In genomic region chr14:49975286-49975685, GRCh38 we compare ENCODE assay signal across 9 cellular contexts.
DNase-seq lines count a peak whose midpoint lies in the region; ATAC-seq and TF ChIP-seq lines count a peak whose summit lies in the region.
"Had no signal": no experiment of that assay in that cellular context is flagged by ENCODE, and none has a peak within 500 bp of the region (broad histone marks: within the 10 kb centered on the region; RNA-seq: fewer than 3 reads in every experiment).

No MANE protein-coding gene starts in this region.

- H3K36me3 Mint-ChIP-seq in CD4-positive, CD25-positive, alpha-beta regulatory T cell: peaks cover 6% of the 10 kb centered on the region

- no peaks in the 10 kb centered on the region for H3K27me3 Mint-ChIP-seq in CD4-positive, CD25-positive, alpha-beta regulatory T cell

- H3K36me3 ChIP-seq in CD4-positive, CD25-positive, alpha-beta regulatory T cell (ENCODE audit: control insufficient read depth, insufficient read depth, low read length): no peaks in the 10 kb centered on the region
- no peaks in the 10 kb centered on the region for H3K36me3 ChIP-seq in osteoblast (ENCODE audit: insufficient read depth, low read length)

- ATAC-seq in CD4-positive, CD25-positive, alpha-beta regulatory T cell (ENCODE audit: low read depth in 2 of 2): no peak
- no peak for ATAC-seq in GM21723 (IDR thresholded peaks at IDR 0.05; ENCODE audit: unreplicated experiment)

- H2AFZ ChIP-seq in osteoblast (ENCODE audit: low read length): no peak overlapping the region

- H3K4me1 ChIP-seq in CD4-positive, CD25-positive, alpha-beta regulatory T cell (ENCODE audit: control insufficient read depth, insufficient read depth, low read length, poor library complexity, severe bottlenecking): peaks cover 78% of the 10 kb centered on the region
- H3K4me1 ChIP-seq in osteoblast (ENCODE audit: insufficient read depth, low read length): peaks cover 59% of the 10 kb centered on the region

- CTCF ChIA-PET in HEK293T (lab: Yijun Ruan, JAX): interaction anchor here (1.2 kb wide), 1 partner anchor 113 kb away, joined by 4 read pairs; no protein-coding TSS in a partner anchor

- H3K4me3 Mint-ChIP-seq in CD4-positive, CD25-positive, alpha-beta regulatory T cell: no peak overlapping the region

- H3K4me3 ChIP-seq in CD4-positive, CD25-positive, alpha-beta regulatory T cell (ENCODE audit: low read depth, low read length): no peak overlapping the region
- H3K4me3 ChIP-seq in osteoblast (ENCODE audit: insufficient read depth, low read length): no peak overlapping the region

- H3K9me3 Mint-ChIP-seq in CD4-positive, CD25-positive, alpha-beta regulatory T cell: peaks cover 0 to 2% (median 0%) of the 10 kb centered on the region in 7 donors

- peak overlapping the region; percentile 56 for H3K27ac ChIP-seq in CD4-positive, CD25-positive, alpha-beta regulatory T cell (ENCODE audit: insufficient read depth, low read length, poor library complexity, severe bottlenecking)
- H3K27ac ChIP-seq in osteoblast (ENCODE audit: low read depth, low read length): peak overlapping the region; percentile 73

- H3K27ac Mint-ChIP-seq in CD4-positive, CD25-positive, alpha-beta regulatory T cell: peak overlapping the region; percentile 78 to 99 (median 99)

- H3K79me2 ChIP-seq in osteoblast (ENCODE audit: insufficient read depth, low read length): no peaks in the 10 kb centered on the region

- no peak for DNase-seq in CD4-positive, CD25-positive, alpha-beta regulatory T cell
- DNase-seq in NCI-H226 (peak; percentile 80), dermis blood vessel endothelial cell (peak; percentile 77), osteoblast (ENCODE audit: insufficient read length, low spot score, missing footprints) (peak; percentile 85), NCI-H2107 treated with DMSO at 0.1 percent for 48 hours (lab: John Stamatoyannopoulos, UW; ENCODE audit: unreplicated experiment) (no peak), HEK293T (ENCODE audit: extremely low spot score) (no peak), iPS-NIHi7 (ENCODE audit: extremely low spot score) (no peak)
- DNase-seq: NCI-H345 had no signal

- no peaks in the 10 kb centered on the region for H4K20me1 ChIP-seq in osteoblast (ENCODE audit: insufficient read depth, low read length)

- peaks cover 34 to 93% (median 70%) of the 10 kb centered on the region in 4 donors for H3K4me1 Mint-ChIP-seq in CD4-positive, CD25-positive, alpha-beta regulatory T cell

- H3K27me3 ChIP-seq in CD4-positive, CD25-positive, alpha-beta regulatory T cell (ENCODE audit: control insufficient read depth, insufficient read depth, low read length): no peaks in the 10 kb centered on the region
- H3K27me3 ChIP-seq in osteoblast (ENCODE audit: insufficient read depth, low read length): no peaks in the 10 kb centered on the region

- TF ChIP-seq CTCF in osteoblast (IDR thresholded peaks at IDR 0.05; ENCODE audit: extremely low read depth, low read depth, low read length): no peak

- POLR2A ChIA-PET in HEK293T (lab: Yijun Ruan, JAX): interaction anchor here (1.4 kb wide), 1 partner anchor 25 kb away, joined by 4 read pairs; no protein-coding TSS in a partner anchor

- H3K9me3 ChIP-seq in CD4-positive, CD25-positive, alpha-beta regulatory T cell (ENCODE audit: control insufficient read depth in 2 of 2, low read length in 2 of 2): no peaks in the 10 kb centered on the region
- no peaks in the 10 kb centered on the region for H3K9me3 ChIP-seq in osteoblast (ENCODE audit: low read depth, low read length)

- peak overlapping the region; percentile 1 for H3K4me2 ChIP-seq in osteoblast (ENCODE audit: insufficient read depth, low read length)

TF ChIP-seq in HEK293T, 16 proteins besides CTCF, POLR2A, EP300 and RAD21:
- TF ChIP-seq PKNOX1 (IDR thresholded peaks at IDR 0.05) (no peak), ELF4 (IDR thresholded peaks at IDR 0.05) (no peak), L3MBTL2 (conservative IDR thresholded peaks at IDR 0.05) (no peak), FOXK2 (IDR thresholded peaks at IDR 0.05) (no peak), SP1 (IDR thresholded peaks at IDR 0.05) (no peak), CTBP1 (IDR thresholded peaks at IDR 0.05; ENCODE audit: borderline replicate concordance) (no peak), NFRKB (IDR thresholded peaks at IDR 0.05) (no peak), FOXA1 (IDR thresholded peaks at IDR 0.05) (no peak), ZNF384 (IDR thresholded peaks at IDR 0.05) (no peak), TARDBP (IDR thresholded peaks at IDR 0.05) (no peak), HDGF (IDR thresholded peaks at IDR 0.05; ENCODE audit: borderline replicate concordance) (no peak), LEF1 (IDR thresholded peaks at IDR 0.05; ENCODE audit: borderline replicate concordance) (no peak), FOXM1 (IDR thresholded peaks at IDR 0.05; ENCODE audit: borderline replicate concordance) (no peak), BHLHE40 (IDR thresholded peaks at IDR 0.05; ENCODE audit: borderline replicate concordance) (no peak), ARNT (IDR thresholded peaks at IDR 0.05) (no peak)

Comparison
In these comparisons a context has a peak if more than half of its experiments do, and no peak if none do; other contexts are left out.
1. DNase-seq: peak in NCI-H226 (single experiment), dermis blood vessel endothelial cell (single experiment) and osteoblast (single experiment); none in CD4-positive, CD25-positive, alpha-beta regulatory T cell (0 of 3), NCI-H2107 treated with DMSO at 0.1 percent for 48 hours (single experiment), HEK293T (single experiment) and iPS-NIHi7 (single experiment).